ENCODE assay signal across 8 cellular contexts in genomic region chr17:72118588-72119279, GRCh38. TPM values are rescaled to one million over a fixed set of nuclear protein-coding genes. Genes with fewer than 3 reads are reported as not detected.
DNase-seq lines count a peak whose midpoint lies in the region; ATAC-seq and TF ChIP-seq lines count a peak whose summit lies in the region.

No MANE protein-coding gene starts in this region.

- H3K4me3 ChIP-seq in astrocyte of the spinal cord (ENCODE audit: low read depth, low read length) (peak overlapping the region; percentile 41), hepatocyte (peak overlapping the region; percentile 21), sigmoid colon (peak overlapping the region in 3 of 4 donors; percentile 34 to 39 (median 35))

- H3K4me1 ChIP-seq in hepatocyte (ENCODE audit: insufficient read depth), result peaks cover 31% of the 10 kb centered on the region
- peaks cover 0 to 62% (median 61%) of the 10 kb centered on the region in 4 donors for H3K4me1 ChIP-seq in sigmoid colon

- H3K9me2 ChIP-seq in hepatocyte (replicated peaks; ENCODE audit: insufficient read depth), result no peaks in the 10 kb centered on the region

- TF ChIP-seq POLR2A in sigmoid colon (IDR thresholded peaks at IDR 0.05), result no peak

- H3K27me3 ChIP-seq in hepatocyte (peaks cover 52% of the 10 kb centered on the region), sigmoid colon (peaks cover 64 to 94% (median 75%) of the 10 kb centered on the region in 3 donors)

- peaks cover 25% of the 10 kb centered on the region for H3K79me2 ChIP-seq in hepatocyte

- H3K9me3 ChIP-seq in hepatocyte (ENCODE audit: low read depth) (no peaks in the 10 kb centered on the region), sigmoid colon (no peaks in the 10 kb centered on the region)

- intact Hi-C loops in sigmoid colon (cut with DNase I), result loop anchor here (1.0 to 10.0 kb wide), 5 partner anchors 146 to 1482 kb away; no protein-coding TSS in a partner anchor

- no peak overlapping the region for H3K27ac ChIP-seq in C4-2B
- no peak overlapping the region for H3K27ac ChIP-seq in hepatocyte
- H3K27ac ChIP-seq in sigmoid colon, result no peak overlapping the region

- H3K36me3 ChIP-seq in hepatocyte (replicated peaks; ENCODE audit: insufficient read depth, low read depth) (no peaks in the 10 kb centered on the region), sigmoid colon (no peaks in the 10 kb centered on the region)

- H4K20me1 ChIP-seq in hepatocyte (ENCODE audit: insufficient read depth, poor library complexity, severe bottlenecking), result peaks cover 15% of the 10 kb centered on the region

- WGBS in hepatocyte (ENCODE audit: low lambda C conversion rate, missing lambda C conversion rate), result 9% methylated on average over 18 of the region's 18 CpGs
- WGBS in sigmoid colon, 2 donors, result 2 to 13% methylated on average over 18 of the region's 18 CpGs

- in situ Hi-C loops in GM13977 (cut with MboI; ENCODE audit: low pct_unique_long_range_greater_than_20kb, low sequenced_read_pairs, unreplicated experiment) (loop anchor here (25.0 kb wide), 1 partner anchor 419 kb away; no protein-coding TSS in a partner anchor), astrocyte of the spinal cord (cut with HindIII; ENCODE audit: low sequenced_read_pairs) (no loop called here)

- peak; percentile 94 for TF ChIP-seq CTCF in C4-2B (conservative IDR thresholded peaks at IDR 0.05)
- TF ChIP-seq CTCF in GM13977 (IDR thresholded peaks at IDR 0.05; ENCODE audit: extremely low read depth, insufficient read depth, missing control alignments), result peak; percentile 80
- TF ChIP-seq CTCF in astrocyte of the spinal cord (IDR thresholded peaks at IDR 0.05; ENCODE audit: low read depth, low read length), result peak; percentile 83
- TF ChIP-seq CTCF in hepatocyte (IDR thresholded peaks at IDR 0.05; ENCODE audit: poor library complexity), result peak; percentile 95
- peak; percentile 63 to 93 (median 78) for TF ChIP-seq CTCF in sigmoid colon (IDR thresholded peaks at IDR 0.05)

- peak overlapping the region; percentile 94 for H3K4me2 ChIP-seq in hepatocyte

- DNase-seq in GM13977 (ENCODE audit: low spot score) (peak; percentile 55), NCI-H446 (lab: John Stamatoyannopoulos, UW) (peak; percentile 47 to 79), astrocyte of the spinal cord (ENCODE audit: low read depth, low spot score) (peak; percentile 91), hepatocyte (ENCODE audit: low spot score) (peak; percentile 88), sigmoid colon (peak; percentile 78)

- no peak overlapping the region for H2AFZ ChIP-seq in hepatocyte

- ATAC-seq in HG03442 (IDR thresholded peaks at IDR 0.05; ENCODE audit: unreplicated experiment), result no peak
- ATAC-seq in HG03139 (IDR thresholded peaks at IDR 0.05; ENCODE audit: unreplicated experiment), result no peak

- no peak for TF ChIP-seq EP300 in sigmoid colon (IDR thresholded peaks at IDR 0.05)

RNA-seq across cellular contexts. Expression of gene SOX9, which starts 2.1 kb away (rescaled TPM):
- total RNA-seq in hepatocyte (31.8 and 36.9 TPM in 2 replicates), sigmoid colon (1 to 10 TPM in 1 of 4 donors, under 1 TPM in 2, not detected in 1; 0.28 to 2.1 (median 0.49) TPM)
- polyA plus RNA-seq in hepatocyte (74.6 and 87.3 TPM in 2 replicates), sigmoid colon (10 to 100 TPM in 2 of 3 donors, 1 to 10 TPM in 1; 7.8 to 22.7 (median 15.3) TPM)

Comparison
In these comparisons a context has a peak if more than half of its experiments do, and no peak if none do; other contexts are left out.
1. RNA of gene SOX9, which starts 2.1 kb away (total RNA-seq): 31.8 to 36.9 TPM in hepatocyte; 0.28 to 2.1 TPM in sigmoid colon; every median in the first group is over 10 times any median in the second.
2. Peak in every context shown above with its lines, with median percentiles within 50 percentile points of each other: CTCF ChIP-seq, DNase-seq and H3K4me3 ChIP-seq.